In genomic region chr5:112238473-112238872, GRCh38 we compare ENCODE assay signal across 19 cellular contexts.
DNase-seq lines count a peak whose midpoint lies in the region; ATAC-seq, FAIRE-seq and TF ChIP-seq lines count a peak whose summit lies in the region.
"Had no signal": no experiment of that assay in that cellular context is flagged by ENCODE, and none has a peak within 500 bp of the region (broad histone marks: within the 10 kb centered on the region; RNA-seq: fewer than 3 reads in every experiment).

No MANE protein-coding gene starts in this region.

- peak in 2 of 3 experiments; percentile 11 to 17 for DNase-seq in NCI-H1417 (lab: John Stamatoyannopoulos, UW)
- no peak for DNase-seq in NCI-H1417 treated with DMSO at 0.1 percent for 48 hours (lab: John Stamatoyannopoulos, UW)
- DNase-seq in GM13977 (ENCODE audit: low spot score): no peak
- DNase-seq in H54 (ENCODE audit: insufficient read length, low spot score): no peak
- DNase-seq in mesenchymal stem cell: no peak
- DNase-seq: activated CD4-positive, alpha-beta T cell treated with anti-CD3 and anti-CD28 coated beads for 36 hours; C1 segment of cervical spinal cord; IMR-90; kidney; mucosa of descending colon; NCI-H748 treated with DMSO at 0.1 percent for 48 hours; occipital lobe; stimulated activated CD4-positive, alpha-beta T cell treated with anti-CD3 and anti-CD28 coated beads, Interleukin-4, amount 100 ng/mL, for 4 hours; thyroid gland had no signal

- H3K27me3 ChIP-seq in OCI-LY3 (ENCODE audit: low read depth, low read length) (no peaks in the 10 kb centered on the region), liver (ENCODE audit: control insufficient read depth in 4 of 4, insufficient read depth in 4 of 4, low read length in 3 of 4) (no peaks in the 10 kb centered on the region), mesenchymal stem cell (ENCODE audit: control insufficient read depth in 1 of 2, insufficient read depth in 1 of 2, low read length in 2 of 2) (no peaks in the 10 kb centered on the region)
- H3K27me3 ChIP-seq: hepatocyte, thyroid gland had no signal

- H3K9me3 ChIP-seq in OCI-LY3 (ENCODE audit: insufficient read depth, low read length) (no peaks in the 10 kb centered on the region), liver (ENCODE audit: control insufficient read depth in 4 of 4, low read length in 3 of 4) (no peaks in the 10 kb centered on the region), mesenchymal stem cell (ENCODE audit: control insufficient read depth, low read length) (no peaks in the 10 kb centered on the region)
- H3K9me3 ChIP-seq: mucosa of descending colon, thyroid gland had no signal

- H3K18ac ChIP-seq in mesenchymal stem cell (ENCODE audit: low read depth in 1 of 2, low read length in 2 of 2): no peak overlapping the region

- no peak overlapping the region for H4K8ac ChIP-seq in mesenchymal stem cell (ENCODE audit: low read length)

- FAIRE-seq in H54 (lab: Jason Lieb, UNC): no peak
- FAIRE-seq: kidney had no signal

- peak; percentile 42 to 59 for TF ChIP-seq RAD21 in liver (IDR thresholded peaks at IDR 0.05)

- H3K23ac ChIP-seq in mesenchymal stem cell (ENCODE audit: low read length in 2 of 2): no peak overlapping the region

- H2AK5ac ChIP-seq in mesenchymal stem cell (ENCODE audit: low read length, severe bottlenecking): no peak overlapping the region

- H2AFZ ChIP-seq in OCI-LY3 (ENCODE audit: low read depth, low read length) (no peak overlapping the region), mesenchymal stem cell (ENCODE audit: low read depth, low read length) (no peak overlapping the region)
- H2AFZ ChIP-seq: hepatocyte had no signal

- H3K4ac ChIP-seq in mesenchymal stem cell (ENCODE audit: low read depth in 1 of 2, low read length in 2 of 2): no peak overlapping the region

- H3K14ac ChIP-seq in mesenchymal stem cell (ENCODE audit: low read length in 2 of 2): no peak overlapping the region

- H2BK120ac ChIP-seq in mesenchymal stem cell (ENCODE audit: low read depth, low read length): no peak overlapping the region

- ATAC-seq in HG02623 (IDR thresholded peaks at IDR 0.05; ENCODE audit: unreplicated experiment): no peak
- ATAC-seq: activated CD4-positive, alpha-beta T cell treated with anti-CD3 and anti-CD28 coated beads for 36 hours; mucosa of descending colon had no signal

- H3K79me2 ChIP-seq in OCI-LY3 (ENCODE audit: low read length): no peaks in the 10 kb centered on the region
- H3K79me2 ChIP-seq: hepatocyte had no signal

- TF ChIP-seq POLR2A in H54 (IDR thresholded peaks at IDR 0.05; ENCODE audit: low read depth, low read length): no peak

- H3K4me3 ChIP-seq in OCI-LY3 (ENCODE audit: low read length): no peak overlapping the region
- no peak overlapping the region for H3K4me3 ChIP-seq in liver (ENCODE audit: low read depth in 1 of 3, low read length in 3 of 3)
- no peak overlapping the region for H3K4me3 ChIP-seq in mesenchymal stem cell (ENCODE audit: insufficient read depth in 1 of 2, low read depth in 1 of 2, low read length in 2 of 2)
- H3K4me3 ChIP-seq: hepatocyte, mucosa of descending colon, thyroid gland had no signal

- H3K36me3 ChIP-seq in OCI-LY3 (replicated peaks; ENCODE audit: low read depth, low read length) (no peaks in the 10 kb centered on the region), liver (ENCODE audit: control insufficient read depth in 4 of 4, insufficient read depth in 3 of 4, low read depth in 1 of 4, low read length in 3 of 4) (no peaks in the 10 kb centered on the region), mesenchymal stem cell (ENCODE audit: control insufficient read depth in 1 of 2, insufficient read depth in 2 of 2, low read depth in 1 of 2, low read length in 2 of 2) (no peaks in the 10 kb centered on the region)

- no peak overlapping the region for H3K27ac ChIP-seq in OCI-LY3 (ENCODE audit: low read length)
- H3K27ac ChIP-seq in liver (ENCODE audit: low read depth in 1 of 2, low read length in 2 of 2): no peak overlapping the region
- no peak overlapping the region for H3K27ac ChIP-seq in mesenchymal stem cell (ENCODE audit: low read length, poor library complexity, severe bottlenecking)
- H3K27ac ChIP-seq: 22Rv1, hepatocyte, thyroid gland had no signal

- H3K9ac ChIP-seq in OCI-LY3 (ENCODE audit: low read length) (no peak overlapping the region), liver (ENCODE audit: low read depth in 1 of 2, low read length in 2 of 2) (no peak overlapping the region), mesenchymal stem cell (ENCODE audit: low read length) (no peak overlapping the region)

- no peak overlapping the region for H2BK12ac ChIP-seq in mesenchymal stem cell (ENCODE audit: low read length in 2 of 2)

- in situ Hi-C loops in GM13977 (cut with MboI; ENCODE audit: low pct_unique_long_range_greater_than_20kb, low sequenced_read_pairs, unreplicated experiment): no loop called here

- H2BK5ac ChIP-seq in mesenchymal stem cell (ENCODE audit: low read depth, low read length, poor library complexity, severe bottlenecking): no peak overlapping the region

- H3K4me1 ChIP-seq in OCI-LY3 (ENCODE audit: low read length): peaks cover 3% of the 10 kb centered on the region; the same call in 1 of the 2 replicates
- H3K4me1 ChIP-seq in liver (ENCODE audit: control insufficient read depth in 4 of 4, insufficient read depth in 4 of 4, low read length in 3 of 4): no peaks in the 10 kb centered on the region
- no peaks in the 10 kb centered on the region for H3K4me1 ChIP-seq in mesenchymal stem cell (ENCODE audit: control insufficient read depth, insufficient read depth, low read depth, low read length)

- no peaks in the 10 kb centered on the region for H3K79me1 ChIP-seq in mesenchymal stem cell (replicated peaks; ENCODE audit: low read length, poor library complexity, severe bottlenecking)

- H3K4me2 ChIP-seq in OCI-LY3 (ENCODE audit: low read length): no peak overlapping the region
- H3K4me2 ChIP-seq in mesenchymal stem cell (ENCODE audit: low read length, poor library complexity, severe bottlenecking): no peak overlapping the region
- H3K4me2 ChIP-seq: hepatocyte had no signal

- no peak overlapping the region for H4K91ac ChIP-seq in mesenchymal stem cell (ENCODE audit: low read length)

- no peak overlapping the region for H2BK15ac ChIP-seq in mesenchymal stem cell (ENCODE audit: low read depth, poor library complexity, severe bottlenecking)

- H4K20me1 ChIP-seq in OCI-LY3 (ENCODE audit: insufficient read depth, low read length): no peaks in the 10 kb centered on the region

- TF ChIP-seq CTCF in GM13977 (IDR thresholded peaks at IDR 0.05; ENCODE audit: extremely low read depth, insufficient read depth, missing control alignments) (peak; percentile 39), OCI-LY3 (IDR thresholded peaks at IDR 0.05; ENCODE audit: low read depth, low read length) (peak; percentile 76), liver (IDR thresholded peaks at IDR 0.05; ENCODE audit: low read depth, low read length, missing input control) (no peak)

TF ChIP-seq in liver, 16 proteins besides CTCF, POLR2A, EP300 and RAD21:
- no peak for TF ChIP-seq EGR1 (IDR thresholded peaks at IDR 0.05; ENCODE audit: low read depth in 2 of 2)
- TF ChIP-seq FOXA2 (IDR thresholded peaks at IDR 0.05): no peak
- no peak for TF ChIP-seq NR2F2 (IDR thresholded peaks at IDR 0.05)

Comparison
In these comparisons a context has a peak if more than half of its experiments do, and no peak if none do; other contexts are left out.
1. DNase-seq: peak in NCI-H1417 (2 of 3); none in NCI-H1417 treated with DMSO at 0.1 percent for 48 hours (single experiment), GM13977 (single experiment), H54 (single experiment) and mesenchymal stem cell (single experiment).